12 cellular contexts compared by ENCODE assay signal in the genomic region with DNA sequence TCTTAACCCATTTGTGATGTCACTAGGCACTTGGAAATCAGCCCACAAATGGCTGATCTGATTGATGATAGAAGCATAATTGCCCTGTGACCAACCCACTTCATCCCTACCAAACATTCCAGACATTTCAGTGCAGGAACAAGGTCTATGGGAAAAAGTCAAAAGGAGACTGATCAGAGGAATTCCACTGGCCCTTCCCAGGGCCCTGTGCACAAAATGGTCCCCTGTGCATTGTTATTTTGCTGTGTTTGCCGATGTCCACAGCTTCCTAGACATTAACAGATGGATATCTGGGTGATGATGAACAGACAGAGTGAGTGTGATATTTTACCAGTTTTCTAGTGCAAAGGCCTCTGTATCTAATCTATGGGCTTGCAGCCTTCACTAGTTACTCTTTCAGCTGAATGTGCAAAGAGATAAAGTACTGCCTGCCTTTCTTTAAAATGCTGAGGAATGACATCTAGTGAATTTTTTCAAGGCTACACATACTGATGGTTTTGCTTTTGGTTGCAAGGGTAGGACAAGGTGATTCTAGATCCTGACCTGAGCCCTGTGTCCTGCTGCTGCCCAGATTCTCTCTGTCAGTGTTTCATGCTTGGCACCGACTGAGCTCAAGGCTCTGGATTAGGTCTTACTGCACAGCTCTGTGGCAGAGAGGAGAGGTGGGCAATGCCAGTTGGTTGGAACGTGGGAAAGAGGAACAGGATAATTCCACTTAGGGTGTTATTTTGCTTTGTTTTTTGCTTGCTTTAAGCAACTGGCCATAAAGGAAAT. TPM values are rescaled to one million over a fixed set of nuclear protein-coding genes. Genes with fewer than 3 reads are reported as not detected.
A peak's percentile ranks its signal among the peaks of the same experiment; 100 is the strongest.
DNase-seq lines count a peak whose midpoint lies in the region; ATAC-seq and TF ChIP-seq lines count a peak whose summit lies in the region.
"Had no signal": no experiment of that assay in that cellular context is flagged by ENCODE, and none has a peak within 500 bp of the region (broad histone marks: within the 10 kb centered on the region; RNA-seq: fewer than 3 reads in every experiment).

No MANE protein-coding gene starts in this region.

- H3K4me1 ChIP-seq in cardiac muscle cell (ENCODE audit: low read depth) (peaks cover 12% of the 10 kb centered on the region), trophoblast cell (ENCODE audit: control insufficient read depth in 1 of 2, insufficient read depth in 2 of 2, low read length in 2 of 2) (peaks cover 8 to 20% of the 10 kb centered on the region in 2 experiments)
- H3K4me1 ChIP-seq: HAP-1 had no signal

- H4K8ac ChIP-seq in trophoblast cell (ENCODE audit: low read depth, low read length) = peak overlapping the region; percentile 68

- no peak overlapping the region for H3K23ac ChIP-seq in trophoblast cell (ENCODE audit: low read length)

- H2BK120ac ChIP-seq in trophoblast cell (ENCODE audit: insufficient read depth, low read length, poor library complexity) = peak overlapping the region; percentile 93

- peak overlapping the region; percentile 60 for H3K14ac ChIP-seq in trophoblast cell (ENCODE audit: low read length)

- peak overlapping the region; percentile 96 for H3K27ac ChIP-seq in cardiac muscle cell
- H3K27ac ChIP-seq in trophoblast cell (ENCODE audit: low read depth, low read length) = peak overlapping the region; percentile 98

- H4K12ac ChIP-seq in trophoblast cell (ENCODE audit: low read depth, low read length) = no peak overlapping the region

- H3K9ac ChIP-seq in trophoblast cell (ENCODE audit: low read length) = peak overlapping the region; percentile 68

- peak overlapping the region; percentile 89 for H2BK12ac ChIP-seq in trophoblast cell (ENCODE audit: low read length)

- TF ChIP-seq POLR2A in GM18505 (IDR thresholded peaks at IDR 0.05; ENCODE audit: borderline replicate concordance, extremely low read depth, insufficient read depth, insufficient read length) = no peak

- H3K36me3 ChIP-seq in cardiac muscle cell (no peaks in the 10 kb centered on the region), trophoblast cell (ENCODE audit: control insufficient read depth in 1 of 2, insufficient read depth in 2 of 2, low read length in 2 of 2) (peaks cover 4 to 10% of the 10 kb centered on the region in 2 experiments)
- H3K36me3 ChIP-seq: HAP-1 had no signal

- DNase-seq in EH (ENCODE audit: low read depth) (peak; percentile 90), astrocyte of the hippocampus (ENCODE audit: low read depth, low spot score) (peak; percentile 80), cardiac muscle cell (ENCODE audit: low read depth in 1 of 2, low spot score in 1 of 2) (peak; percentile 49 to 72), trophoblast cell (peak; percentile 39 to 64), DMS153 treated with DMSO at 0.1 percent for 48 hours (lab: John Stamatoyannopoulos, UW; ENCODE audit: unreplicated experiment) (no peak), occipital lobe (lab: John Stamatoyannopoulos, UW) (no peak)
- DNase-seq in activated CD4-positive, alpha-beta T cell treated with anti-CD3 and anti-CD28 coated beads for 1 hour = no peak
- DNase-seq: activated CD8-positive, alpha-beta T cell treated with anti-CD3 and anti-CD28 coated beads for 36 hours; NCI-H69; small intestine had no signal

- peak overlapping the region; percentile 94 for H2AK5ac ChIP-seq in trophoblast cell (ENCODE audit: low read length)

- H3K27me3 ChIP-seq in cardiac muscle cell (no peaks in the 10 kb centered on the region), trophoblast cell (ENCODE audit: insufficient read depth, low read length) (no peaks in the 10 kb centered on the region)

- TF ChIP-seq CTCF in cardiac muscle cell (IDR thresholded peaks at IDR 0.05; ENCODE audit: low read depth, low read length) = no peak

- peak overlapping the region; percentile 90 for H4K91ac ChIP-seq in trophoblast cell (ENCODE audit: low read depth, low read length)

- WGBS in trophoblast cell (ENCODE audit: extremely low coverage, insufficient coverage, insufficient read length) = no CpG with 5 or more reads among the region's 3 CpGs

- H2AFZ ChIP-seq in trophoblast cell (ENCODE audit: insufficient read depth, low read length, poor library complexity) = no peak overlapping the region

- H3K4me2 ChIP-seq in trophoblast cell (ENCODE audit: low read length) = peak overlapping the region; percentile 35

- H3K9me3 ChIP-seq in cardiac muscle cell (ENCODE audit: low read depth) (no peaks in the 10 kb centered on the region), trophoblast cell (ENCODE audit: insufficient read depth, low read depth, low read length) (no peaks in the 10 kb centered on the region)
- H3K9me3 ChIP-seq: HAP-1 had no signal

- H2BK5ac ChIP-seq in trophoblast cell (ENCODE audit: low read depth, low read length, poor library complexity) = peak overlapping the region; percentile 94

- peak overlapping the region; percentile 95 for H3K18ac ChIP-seq in trophoblast cell (ENCODE audit: low read length)

- H3K79me2 ChIP-seq in trophoblast cell (ENCODE audit: control insufficient read depth, insufficient read depth, low read length, poor library complexity) = peaks cover 12% of the 10 kb centered on the region

- H3K4ac ChIP-seq in trophoblast cell (ENCODE audit: low read depth, low read length) = peak overlapping the region; percentile 60

- no peak for ATAC-seq in GM18505 (IDR thresholded peaks at IDR 0.05; ENCODE audit: unreplicated experiment)
- ATAC-seq: activated CD8-positive, alpha-beta T cell treated with anti-CD3 and anti-CD28 coated beads for 36 hours had no signal

- peaks cover 21% of the 10 kb centered on the region for H3K79me1 ChIP-seq in trophoblast cell (ENCODE audit: low read length)

- H3K4me3 ChIP-seq in cardiac muscle cell (no peak overlapping the region), trophoblast cell (ENCODE audit: low read depth, low read length) (no peak overlapping the region)
- H3K4me3 ChIP-seq: HAP-1 had no signal

RNA-seq across cellular contexts. Expression of gene CALD1, which starts 55.4 kb away (rescaled TPM):
- total RNA-seq in cardiac muscle cell = 22.6 and 29.3 TPM in 2 replicates
- polyA plus RNA-seq in cardiac muscle cell = 73.8 and 135 TPM in 2 replicates
- 510 and 518 TPM in 2 replicates for polyA plus RNA-seq in trophoblast cell (2013)
- 29.5 TPM for total RNA-seq in occipital lobe

Comparison
In these comparisons a context has a peak if more than half of its experiments do, and no peak if none do; other contexts are left out.
1. DNase-seq: peak in EH (single experiment), astrocyte of the hippocampus (single experiment), cardiac muscle cell (2 of 2) and trophoblast cell (2 of 2); none in activated CD4-positive, alpha-beta T cell treated with anti-CD3 and anti-CD28 coated beads for 1 hour (single experiment), DMS153 treated with DMSO at 0.1 percent for 48 hours (single experiment) and occipital lobe (single experiment).